29 cellular contexts compared by ENCODE assay signal in the genomic region with DNA sequence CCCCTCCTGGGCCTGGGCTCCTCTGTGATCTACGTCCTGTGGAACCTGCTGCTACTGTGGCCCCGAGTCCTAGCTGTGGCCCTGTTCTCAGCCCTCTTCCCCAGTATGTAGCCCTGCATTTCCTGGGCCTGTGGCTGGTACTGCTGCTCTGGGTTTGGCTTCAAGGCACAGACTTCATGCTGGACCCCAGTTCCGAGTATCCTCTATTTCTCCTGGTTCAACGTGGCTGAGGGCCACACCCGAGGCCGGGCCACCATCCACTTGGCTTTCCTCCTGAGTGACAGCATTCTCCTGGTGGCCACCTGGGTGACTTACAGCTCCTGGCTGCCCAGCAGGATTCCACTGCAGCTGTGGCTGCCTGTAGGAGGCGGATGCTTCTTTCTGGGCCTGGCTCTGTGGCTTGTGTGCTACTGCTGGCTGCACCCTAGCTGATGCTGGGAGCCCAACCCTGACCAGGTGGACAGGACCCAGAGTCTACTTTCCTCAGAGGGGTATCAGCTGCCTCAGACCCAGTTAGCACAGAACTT. TPM values are rescaled to one million over a fixed set of nuclear protein-coding genes. Genes with fewer than 3 reads are reported as not detected.
"Had no signal": no experiment of that assay in that cellular context is flagged by ENCODE, and none has a peak within 500 bp of the region (broad histone marks: within the 10 kb centered on the region; RNA-seq: fewer than 3 reads in every experiment).

No MANE protein-coding gene starts in this region.

- FAIRE-seq: astrocyte, TTC549 had no signal

- H3K27ac ChIP-seq: SK-N-MC had no signal

- H3K27me3 Mint-ChIP-seq: activated CD4-positive, alpha-beta memory T cell treated with anti-CD3 and anti-CD28 coated beads for 36 hours; activated CD4-positive, alpha-beta T cell treated with anti-CD3 and anti-CD28 coated beads, Interleukin-2, amount 10 ng/mL, durations not matched to agents 7 days and 5 days; activated naive CD8-positive, alpha-beta T cell; activated T-helper 17 cell treated with anti-CD3 and anti-CD28 coated beads, Interleukin-2, amount 50 U/mL, for 72 hours; brain; central memory CD8-positive, alpha-beta T cell; T-cell had no signal

- H3K9me3 ChIP-seq: MG63 had no signal

- H3K27ac Mint-ChIP-seq: activated CD4-positive, alpha-beta memory T cell treated with anti-CD3 and anti-CD28 coated beads for 36 hours; activated CD4-positive, alpha-beta T cell treated with anti-CD3 and anti-CD28 coated beads, Interleukin-2, amount 10 ng/mL, durations not matched to agents 7 days and 5 days; activated T-helper 17 cell treated with anti-CD3 and anti-CD28 coated beads, Interleukin-2, amount 50 U/mL, for 72 hours; brain; T-cell had no signal

- H3K4me3 ChIP-seq: MG63, SK-N-MC had no signal

- H3K4me1 Mint-ChIP-seq: brain had no signal

- H3K4me3 Mint-ChIP-seq: activated CD4-positive, alpha-beta memory T cell treated with anti-CD3 and anti-CD28 coated beads for 36 hours; activated CD4-positive, alpha-beta T cell treated with anti-CD3 and anti-CD28 coated beads, Interleukin-2, amount 10 ng/mL, durations not matched to agents 7 days and 5 days; activated naive CD4-positive, alpha-beta T cell treated with anti-CD3 and anti-CD28 coated beads for 36 hours; activated naive CD8-positive, alpha-beta T cell; activated T-helper 17 cell treated with anti-CD3 and anti-CD28 coated beads, Interleukin-2, amount 50 U/mL, for 72 hours; brain; central memory CD8-positive, alpha-beta T cell; T-cell had no signal

- H3K9me3 Mint-ChIP-seq: activated CD4-positive, alpha-beta memory T cell treated with anti-CD3 and anti-CD28 coated beads for 36 hours; activated CD4-positive, alpha-beta T cell treated with anti-CD3 and anti-CD28 coated beads, Interleukin-2, amount 10 ng/mL, durations not matched to agents 7 days and 5 days; activated naive CD4-positive, alpha-beta T cell treated with anti-CD3 and anti-CD28 coated beads for 36 hours; activated T-helper 17 cell treated with anti-CD3 and anti-CD28 coated beads, Interleukin-2, amount 50 U/mL, for 72 hours; brain; central memory CD8-positive, alpha-beta T cell; T-cell had no signal

- H3K27me3 ChIP-seq: MG63 had no signal

- DNase-seq: activated CD4-positive, alpha-beta memory T cell treated with anti-CD3 and anti-CD28 coated beads for 36 hours; activated CD4-positive, alpha-beta T cell treated with anti-CD3 and anti-CD28 coated beads, Interleukin-2, amount 10 ng/mL, durations not matched to agents 7 days and 5 days; activated CD4-positive, CD25-positive, alpha-beta regulatory T cell; activated gamma-delta T cell; activated naive CD4-positive, alpha-beta T cell treated with anti-CD3 and anti-CD28 coated beads for 36 hours; activated T-cell treated with anti-CD3 and anti-CD28 coated beads for 4 hours; amygdala; MG63; NCI-H1092 treated with DMSO at 0.1 percent for 48 hours; NCI-H1417 treated with DMSO at 0.1 percent for 48 hours; NCI-H1694; NCI-H2029; NCI-H345; NCI-H510A; RPMI8226; T-cell; T-helper 2 cell; T1000 had no signal

- ATAC-seq: activated T-helper 17 cell treated with anti-CD3 and anti-CD28 coated beads, Interleukin-2, amount 50 U/mL, for 72 hours; Panc1; Right ventricle myocardium inferior; T-cell had no signal

RNA-seq across cellular contexts. Expression of a gene that starts 37.8 kb away (rescaled TPM):
- total RNA-seq: activated CD4-positive, alpha-beta memory T cell treated with anti-CD3 and anti-CD28 coated beads for 36 hours; activated CD4-positive, alpha-beta T cell treated with anti-CD3 and anti-CD28 coated beads, Interleukin-2, amount 10 ng/mL, durations not matched to agents 7 days and 5 days; activated CD8-positive, alpha-beta memory T cell treated with anti-CD3 and anti-CD28 coated beads for 36 hours; activated naive CD4-positive, alpha-beta T cell treated with anti-CD3 and anti-CD28 coated beads for 36 hours; activated T-helper 17 cell treated with anti-CD3 and anti-CD28 coated beads, Interleukin-2, amount 50 U/mL, for 72 hours; astrocyte; OCI-LY7; Right ventricle myocardium inferior; T-cell had no signal
